14 cellular contexts compared by ENCODE assay signal in genomic region chr10:77386833-77387232, GRCh38.
A peak's percentile ranks its signal among the peaks of the same experiment; 100 is the strongest.
DNase-seq lines count a peak whose midpoint lies in the region; ATAC-seq and TF ChIP-seq lines count a peak whose summit lies in the region.
"Had no signal": no experiment of that assay in that cellular context is flagged by ENCODE, and none has a peak within 500 bp of the region (broad histone marks: within the 10 kb centered on the region; RNA-seq: fewer than 3 reads in every experiment).

No MANE protein-coding gene starts in this region.

- WGBS in right lobe of liver (ENCODE audit: insufficient coverage, low coverage, low lambda C conversion rate, missing lambda C conversion rate) = 35% methylated on average over 5 of the region's 5 CpGs
- WGBS in adrenal gland, 4 donors = 50 to 57% (median 54%) methylated on average over 5 of the region's 5 CpGs

- peak overlapping the region; percentile 16 for H3K27ac Mint-ChIP-seq in stimulated activated effector memory CD8-positive, alpha-beta T cell treated with anti-CD3 and anti-CD28 coated beads, Interleukin-12 subunit alpha, Interleukin-12 subunit beta, amount 100 ng/mL, for 72 hours

- in situ Hi-C loops in GM13976 (cut with MboI; ENCODE audit: low sequenced_read_pairs, unreplicated experiment) = no loop called here

- TF ChIP-seq CTCF in foreskin keratinocyte (conservative IDR thresholded peaks at IDR 0.05) (no peak), right lobe of liver (IDR thresholded peaks at IDR 0.05) (no peak), adrenal gland (IDR thresholded peaks at IDR 0.05) (no peak), GM13976 (IDR thresholded peaks at IDR 0.05; ENCODE audit: borderline replicate concordance, control extremely low read depth, extremely low read depth, insufficient read depth, missing control alignments) (no peak)

- TF ChIP-seq POLR2A in right lobe of liver (IDR thresholded peaks at IDR 0.05) = no peak
- TF ChIP-seq POLR2A in adrenal gland (IDR thresholded peaks at IDR 0.05) = no peak

- no peaks in the 10 kb centered on the region for H3K27me3 ChIP-seq in foreskin keratinocyte
- H3K27me3 ChIP-seq in right lobe of liver = no peaks in the 10 kb centered on the region
- H3K27me3 ChIP-seq in adrenal gland = no peaks in the 10 kb centered on the region

- H3K36me3 ChIP-seq in right lobe of liver = no peaks in the 10 kb centered on the region
- H3K36me3 ChIP-seq in adrenal gland (replicated peaks in 1 of 2) = no peaks in the 10 kb centered on the region

- H3K36me3 Mint-ChIP-seq in stimulated activated effector memory CD8-positive, alpha-beta T cell treated with anti-CD3 and anti-CD28 coated beads, Interleukin-12 subunit alpha, Interleukin-12 subunit beta, amount 100 ng/mL, for 72 hours = no peaks in the 10 kb centered on the region

- intact Hi-C loops in right lobe of liver (cut with DNase I) (loop anchor here in 1 of 2 donors (5.0 kb wide), 1 partner anchor 255 kb away; no protein-coding TSS in a partner anchor), adrenal gland (cut with DNase I) (no loop called here)

- ATAC-seq in foreskin keratinocyte (peak; percentile 36), right lobe of liver (no peak)
- peak; percentile 13 for ATAC-seq in stimulated activated effector memory CD8-positive, alpha-beta T cell treated with anti-CD3 and anti-CD28 coated beads, Interleukin-12 subunit alpha, Interleukin-12 subunit beta, amount 100 ng/mL, for 72 hours
- ATAC-seq: psoas muscle had no signal

- no peak overlapping the region for H3K4me3 ChIP-seq in right lobe of liver
- no peak overlapping the region for H3K4me3 ChIP-seq in adrenal gland
- H3K4me3 ChIP-seq: psoas muscle had no signal

- H3K9me3 ChIP-seq in right lobe of liver (no peaks in the 10 kb centered on the region), adrenal gland (replicated peaks in 1 of 3) (no peaks in the 10 kb centered on the region)
- H3K9me3 ChIP-seq: psoas muscle had no signal

- H3K27ac ChIP-seq in foreskin keratinocyte (peak overlapping the region; percentile 39), right lobe of liver (no peak overlapping the region), adrenal gland (peak overlapping the region in 1 of 5 donors; percentile 5)
- H3K27ac ChIP-seq: psoas muscle had no signal

- H3K4me1 ChIP-seq in foreskin keratinocyte (peaks cover 28% of the 10 kb centered on the region), right lobe of liver (peaks cover 0 to 5% (median 0%) of the 10 kb centered on the region in 4 donors), adrenal gland (replicated peaks in 1 of 2) (peaks cover 0 to 7% of the 10 kb centered on the region in 2 donors)

- peaks cover 10% of the 10 kb centered on the region for H3K4me1 Mint-ChIP-seq in stimulated activated effector memory CD8-positive, alpha-beta T cell treated with anti-CD3 and anti-CD28 coated beads, Interleukin-12 subunit alpha, Interleukin-12 subunit beta, amount 100 ng/mL, for 72 hours

- H3K4me3 Mint-ChIP-seq in stimulated activated effector memory CD8-positive, alpha-beta T cell treated with anti-CD3 and anti-CD28 coated beads, Interleukin-12 subunit alpha, Interleukin-12 subunit beta, amount 100 ng/mL, for 72 hours = no peak overlapping the region

- DNase-seq in ELR (ENCODE audit: low read depth) (peak; percentile 79), amniotic stem cell (lab: John Stamatoyannopoulos, UW) (peak; percentile 47), foreskin keratinocyte (no peak), right lobe of liver (no peak), adrenal gland (no peak), SHP77 treated with DMSO at 0.1 percent for 48 hours (lab: John Stamatoyannopoulos, UW) (no peak), GM13976 (ENCODE audit: low spot score) (no peak)
- DNase-seq in stimulated activated effector memory CD8-positive, alpha-beta T cell treated with anti-CD3 and anti-CD28 coated beads, Interleukin-12 subunit alpha, Interleukin-12 subunit beta, amount 100 ng/mL, for 72 hours (ENCODE audit: low spot score in 2 of 2) = no peak
- DNase-seq: activated CD8-positive, alpha-beta memory T cell treated with anti-CD3 and anti-CD28 coated beads for 24 hours; cortex of kidney; DMS79 treated with DMSO at 0.1 percent for 48 hours; NCI-H2081; psoas muscle; Right ventricle myocardium superior had no signal

- no peaks in the 10 kb centered on the region for H3K9me3 Mint-ChIP-seq in stimulated activated effector memory CD8-positive, alpha-beta T cell treated with anti-CD3 and anti-CD28 coated beads, Interleukin-12 subunit alpha, Interleukin-12 subunit beta, amount 100 ng/mL, for 72 hours

Comparison
In these comparisons a context has a peak if more than half of its experiments do, and no peak if none do; other contexts are left out.
1. DNase-seq: peak in ELR (single experiment) and amniotic stem cell (single experiment); none in foreskin keratinocyte (0 of 2), stimulated activated effector memory CD8-positive, alpha-beta T cell treated with anti-CD3 and anti-CD28 coated beads, Interleukin-12 subunit alpha, Interleukin-12 subunit beta, amount 100 ng/mL, for 72 hours (0 of 2), right lobe of liver (0 of 3), adrenal gland (0 of 7), SHP77 treated with DMSO at 0.1 percent for 48 hours (single experiment) and GM13976 (single experiment).
2. ATAC-seq: peak in foreskin keratinocyte (single experiment) and stimulated activated effector memory CD8-positive, alpha-beta T cell treated with anti-CD3 and anti-CD28 coated beads, Interleukin-12 subunit alpha, Interleukin-12 subunit beta, amount 100 ng/mL, for 72 hours (single experiment); none in right lobe of liver (0 of 4).